26 cellular contexts compared by ENCODE assay signal in genomic region chr6:75848274-75848673, GRCh38.
A peak's percentile ranks its signal among the peaks of the same experiment; 100 is the strongest.
DNase-seq lines count a peak whose midpoint lies in the region; ATAC-seq, FAIRE-seq and TF ChIP-seq lines count a peak whose summit lies in the region.
"Had no signal": no experiment of that assay in that cellular context is flagged by ENCODE, and none has a peak within 500 bp of the region (broad histone marks: within the 10 kb centered on the region; RNA-seq: fewer than 3 reads in every experiment).

No MANE protein-coding gene starts in this region.

- H3K9me3 ChIP-seq in PC-9 (ENCODE audit: insufficient read depth, low read depth): no peaks in the 10 kb centered on the region
- H3K9me3 ChIP-seq: A549; BE2C; BLaER1 treated with 17β-estradiol and CSF1 and Interleukin-3, amounts not matched to agents 10 nM and 100 nM had no signal

- peak; percentile 39 for FAIRE-seq in frontal cortex (lab: Jason Lieb, UNC)
- FAIRE-seq: A549, D721Med, GM12891, GM18507, GM19239, H1 had no signal

- no peaks in the 10 kb centered on the region for H3K9me2 ChIP-seq in PC-9 (ENCODE audit: insufficient read depth)

- H3K4me1 ChIP-seq in PC-9 (replicated peaks; ENCODE audit: insufficient read depth): peaks cover 51% of the 10 kb centered on the region
- H3K4me1 ChIP-seq: BE2C had no signal

- peak overlapping the region; percentile 81 for H3K27ac ChIP-seq in PC-9
- H3K27ac ChIP-seq: A549; BLaER1 treated with 17β-estradiol and CSF1 and Interleukin-3, amounts not matched to agents 10 nM and 100 nM; GM23248 had no signal

- TF ChIP-seq CTCF in PC-9 (conservative IDR thresholded peaks at IDR 0.05) (no peak), omental fat pad (IDR thresholded peaks at IDR 0.05) (no peak)

- DNase-seq in HT-29 (ENCODE audit: low spot score) (peak; percentile 26), PC-9 (no peak), frontal cortex (ENCODE audit: low spot score in 2 of 2) (no peak), 8988T (no peak), omental fat pad (ENCODE audit: low spot score) (no peak), GM19238 (ENCODE audit: insufficient read length, low spot score) (no peak)
- DNase-seq: ACHN; AML-193; BE2C; CD4-positive, alpha-beta T cell; CD8-positive, alpha-beta memory T cell; DMS 273 treated with DMSO at 0.1 percent for 48 hours; DMS79; EL; GF-D8; GM23248; H7 had no signal

- POLR2A ChIA-PET in PC-9 (lab: Charles Lee; ENCODE audit: unreplicated experiment): no interaction called here

- no peaks in the 10 kb centered on the region for H3K79me2 ChIP-seq in PC-9 (ENCODE audit: low read depth)

- BruUV-seq in PC-9 (replicated peaks; lab: Mats Ljungman, UMichigan): no TSS peak

- intact Hi-C loops in PC-9 (cut with micrococcal nuclease; ENCODE audit: unreplicated experiment): no loop called here

- H2AFZ ChIP-seq in PC-9: no peak overlapping the region
- H2AFZ ChIP-seq: GM23248 had no signal

- H3K4me3 ChIP-seq in PC-9: no peak overlapping the region
- H3K4me3 ChIP-seq: A549; BLaER1 treated with 17β-estradiol and CSF1 and Interleukin-3, amounts not matched to agents 10 nM and 100 nM; GM23248 had no signal

- CTCF ChIA-PET in PC-9 (lab: Charles Lee): no interaction called here

- H3F3A ChIP-seq in PC-9 (ENCODE audit: insufficient read depth, low read depth): peaks cover 48% of the 10 kb centered on the region

- H3K27me3 ChIP-seq in PC-9 (ENCODE audit: insufficient read depth, low read depth): no peaks in the 10 kb centered on the region
- H3K27me3 ChIP-seq: BLaER1 treated with 17β-estradiol and CSF1 and Interleukin-3, amounts not matched to agents 10 nM and 100 nM had no signal

- no peak for ATAC-seq in HG02852 (IDR thresholded peaks at IDR 0.05; ENCODE audit: unreplicated experiment)
- no peak for ATAC-seq in omental fat pad (ENCODE audit: low FRiP score)
- ATAC-seq: A549, HCT116 had no signal

- no peaks in the 10 kb centered on the region for H4K20me1 ChIP-seq in PC-9 (ENCODE audit: insufficient read depth)
- H4K20me1 ChIP-seq: BLaER1 treated with 17β-estradiol and CSF1 and Interleukin-3, amounts not matched to agents 10 nM and 100 nM had no signal

- 0 out of 2 replicates have a peak, but pooled peaks cover 9% of the 10 kb centered on the region for H3K36me3 ChIP-seq in PC-9 (ENCODE audit: low read depth)
- H3K36me3 ChIP-seq: BE2C; BLaER1 treated with 17β-estradiol and CSF1 and Interleukin-3, amounts not matched to agents 10 nM and 100 nM had no signal

- H3K4me2 ChIP-seq in PC-9: peak overlapping the region; percentile 84
- H3K4me2 ChIP-seq: A549; BLaER1 treated with 17β-estradiol and CSF1 and Interleukin-3, amounts not matched to agents 10 nM and 100 nM had no signal
